In the genomic region with DNA sequence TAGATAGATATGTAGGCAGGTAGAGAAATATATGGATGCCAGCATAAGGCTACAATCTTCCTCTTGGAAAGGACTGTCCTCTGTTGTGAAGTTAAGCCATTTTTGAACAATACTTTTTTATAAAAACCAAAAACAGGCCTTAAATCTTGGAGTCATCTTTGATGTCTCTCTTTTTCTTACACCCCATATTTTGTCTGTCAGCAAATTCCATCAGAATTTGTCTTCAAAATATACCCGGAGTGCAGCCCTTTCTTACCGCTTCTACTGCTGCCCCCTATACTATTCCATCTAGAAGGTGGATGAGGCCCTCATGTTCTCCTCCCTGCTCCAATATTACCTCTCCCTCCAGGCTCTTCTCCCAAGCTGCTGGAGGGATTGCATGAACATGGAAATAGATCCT, we compare ENCODE assay signal across 3 cellular contexts.
TF ChIP-seq lines count a peak whose summit lies in the region.

No MANE protein-coding gene starts in this region.

TF ChIP-seq in HepG2, 621 proteins besides CTCF, POLR2A, EP300 and RAD21 (continues in another document):
- TF ChIP-seq, protein P1, sequence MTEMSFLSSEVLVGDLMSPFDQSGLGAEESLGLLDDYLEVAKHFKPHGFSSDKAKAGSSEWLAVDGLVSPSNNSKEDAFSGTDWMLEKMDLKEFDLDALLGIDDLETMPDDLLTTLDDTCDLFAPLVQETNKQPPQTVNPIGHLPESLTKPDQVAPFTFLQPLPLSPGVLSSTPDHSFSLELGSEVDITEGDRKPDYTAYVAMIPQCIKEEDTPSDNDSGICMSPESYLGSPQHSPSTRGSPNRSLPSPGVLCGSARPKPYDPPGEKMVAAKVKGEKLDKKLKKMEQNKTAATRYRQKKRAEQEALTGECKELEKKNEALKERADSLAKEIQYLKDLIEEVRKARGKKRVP (CRISPR knock-in tag; IDR thresholded peaks at IDR 0.05), result no peak
- TF ChIP-seq MAFK (conservative IDR thresholded peaks at IDR 0.05 in 1 of 2, IDR thresholded peaks at IDR 0.05 in 1 of 2; ENCODE audit: low read length in 2 of 2) (peak; percentile 55 to 70; a peak in 3 of 4 replicates), NCOA1 (CRISPR knock-in tag; IDR thresholded peaks at IDR 0.05) (no peak), EED (CRISPR knock-in tag; IDR thresholded peaks at IDR 0.05) (no peak), EEA1 (CRISPR knock-in tag; IDR thresholded peaks at IDR 0.05; ENCODE audit: borderline replicate concordance) (no peak), ZSCAN22 (CRISPR knock-in tag; IDR thresholded peaks at IDR 0.05) (no peak), ZNF331 (CRISPR knock-in tag; IDR thresholded peaks at IDR 0.05) (no peak), ELF1 (CRISPR knock-in tag; IDR thresholded peaks at IDR 0.05) (no peak), ZNF180 (CRISPR knock-in tag; IDR thresholded peaks at IDR 0.05; ENCODE audit: borderline replicate concordance, low read depth) (no peak), ZNF383 (CRISPR knock-in tag; IDR thresholded peaks at IDR 0.05; ENCODE audit: borderline replicate concordance) (no peak), FOXJ3 (CRISPR knock-in tag; IDR thresholded peaks at IDR 0.05; ENCODE audit: borderline replicate concordance) (no peak), SSRP1 (CRISPR knock-in tag; IDR thresholded peaks at IDR 0.05) (no peak), RXRB (CRISPR knock-in tag; IDR thresholded peaks at IDR 0.05; ENCODE audit: borderline replicate concordance) (no peak), MAFF (IDR thresholded peaks at IDR 0.05; ENCODE audit: low read depth, low read length) (peak; percentile 42; the same call in 1 of the 2 replicates)
- TF ChIP-seq, protein P2, sequence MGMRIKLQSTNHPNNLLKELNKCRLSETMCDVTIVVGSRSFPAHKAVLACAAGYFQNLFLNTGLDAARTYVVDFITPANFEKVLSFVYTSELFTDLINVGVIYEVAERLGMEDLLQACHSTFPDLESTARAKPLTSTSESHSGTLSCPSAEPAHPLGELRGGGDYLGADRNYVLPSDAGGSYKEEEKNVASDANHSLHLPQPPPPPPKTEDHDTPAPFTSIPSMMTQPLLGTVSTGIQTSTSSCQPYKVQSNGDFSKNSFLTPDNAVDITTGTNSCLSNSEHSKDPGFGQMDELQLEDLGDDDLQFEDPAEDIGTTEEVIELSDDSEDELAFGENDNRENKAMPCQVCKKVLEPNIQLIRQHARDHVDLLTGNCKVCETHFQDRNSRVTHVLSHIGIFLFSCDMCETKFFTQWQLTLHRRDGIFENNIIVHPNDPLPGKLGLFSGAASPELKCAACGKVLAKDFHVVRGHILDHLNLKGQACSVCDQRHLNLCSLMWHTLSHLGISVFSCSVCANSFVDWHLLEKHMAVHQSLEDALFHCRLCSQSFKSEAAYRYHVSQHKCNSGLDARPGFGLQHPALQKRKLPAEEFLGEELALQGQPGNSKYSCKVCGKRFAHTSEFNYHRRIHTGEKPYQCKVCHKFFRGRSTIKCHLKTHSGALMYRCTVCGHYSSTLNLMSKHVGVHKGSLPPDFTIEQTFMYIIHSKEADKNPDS (CRISPR knock-in tag; IDR thresholded peaks at IDR 0.05), result no peak
- TF ChIP-seq, protein P3, sequence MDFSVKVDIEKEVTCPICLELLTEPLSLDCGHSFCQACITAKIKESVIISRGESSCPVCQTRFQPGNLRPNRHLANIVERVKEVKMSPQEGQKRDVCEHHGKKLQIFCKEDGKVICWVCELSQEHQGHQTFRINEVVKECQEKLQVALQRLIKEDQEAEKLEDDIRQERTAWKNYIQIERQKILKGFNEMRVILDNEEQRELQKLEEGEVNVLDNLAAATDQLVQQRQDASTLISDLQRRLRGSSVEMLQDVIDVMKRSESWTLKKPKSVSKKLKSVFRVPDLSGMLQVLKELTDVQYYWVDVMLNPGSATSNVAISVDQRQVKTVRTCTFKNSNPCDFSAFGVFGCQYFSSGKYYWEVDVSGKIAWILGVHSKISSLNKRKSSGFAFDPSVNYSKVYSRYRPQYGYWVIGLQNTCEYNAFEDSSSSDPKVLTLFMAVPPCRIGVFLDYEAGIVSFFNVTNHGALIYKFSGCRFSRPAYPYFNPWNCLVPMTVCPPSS (IDR thresholded peaks at IDR 0.05), result no peak
- TF ChIP-seq, protein P4, sequence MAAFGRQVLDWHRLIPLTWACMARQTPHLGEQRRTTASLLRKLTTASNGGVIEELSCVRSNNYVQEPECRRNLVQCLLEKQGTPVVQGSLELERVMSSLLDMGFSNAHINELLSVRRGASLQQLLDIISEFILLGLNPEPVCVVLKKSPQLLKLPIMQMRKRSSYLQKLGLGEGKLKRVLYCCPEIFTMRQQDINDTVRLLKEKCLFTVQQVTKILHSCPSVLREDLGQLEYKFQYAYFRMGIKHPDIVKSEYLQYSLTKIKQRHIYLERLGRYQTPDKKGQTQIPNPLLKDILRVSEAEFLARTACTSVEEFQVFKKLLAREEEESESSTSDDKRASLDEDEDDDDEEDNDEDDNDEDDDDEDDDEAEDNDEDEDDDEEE (CRISPR knock-in tag; IDR thresholded peaks at IDR 0.05), result no peak

TF ChIP-seq in A549, 52 proteins besides CTCF, POLR2A, EP300 and RAD21:
- TF ChIP-seq BHLHE40 (IDR thresholded peaks at IDR 0.05; ENCODE audit: low read depth, low read length), result no peak
- TF ChIP-seq MAFK (IDR thresholded peaks at IDR 0.05; ENCODE audit: partially characterized antibody), result peak; percentile 36

TF ChIP-seq in K562, 482 proteins besides CTCF, POLR2A, EP300 and RAD21:
- TF ChIP-seq ZNF316 (IDR thresholded peaks at IDR 0.05) (peak; percentile 36; the same call in 1 of the 2 replicates), ZNF668 (CRISPR knock-in tag; IDR thresholded peaks at IDR 0.05) (no peak)
